22 cellular contexts compared by ENCODE assay signal in genomic region chr7:11449316-11449715, GRCh38.
DNase-seq lines count a peak whose midpoint lies in the region; ATAC-seq, FAIRE-seq and TF ChIP-seq lines count a peak whose summit lies in the region.
"Had no signal": no experiment of that assay in that cellular context is flagged by ENCODE, and none has a peak within 500 bp of the region (broad histone marks: within the 10 kb centered on the region; RNA-seq: fewer than 3 reads in every experiment).

No MANE protein-coding gene starts in this region.

- no peak overlapping the region for H3K9ac ChIP-seq in endothelial cell of umbilical vein (replicated peaks; ENCODE audit: extremely low read depth, insufficient read depth, low read length)
- H3K9ac ChIP-seq: BLaER1 treated with 17β-estradiol and CSF1 and Interleukin-3, amounts not matched to agents 10 nM and 100 nM had no signal

- no peaks in the 10 kb centered on the region for H3K9me1 ChIP-seq in endothelial cell of umbilical vein (replicated peaks; ENCODE audit: control insufficient read depth, extremely low read depth, insufficient read depth, low read length)

- POLR2A ChIA-PET in endothelial cell of umbilical vein (lab: Charles Lee), result no interaction called here

- ATAC-seq in HG03469 (IDR thresholded peaks at IDR 0.05; ENCODE audit: unreplicated experiment), result no peak
- ATAC-seq in GM18498 (IDR thresholded peaks at IDR 0.05; ENCODE audit: unreplicated experiment), result no peak
- ATAC-seq: A549 had no signal

- FAIRE-seq in endothelial cell of umbilical vein (lab: Jason Lieb, UNC), result peak; percentile 52
- FAIRE-seq: A549, G401.6, GM12892, GM19239 had no signal

- no peak for TF ChIP-seq CTCF in C4-2B (conservative IDR thresholded peaks at IDR 0.05)
- TF ChIP-seq CTCF in VCaP (conservative IDR thresholded peaks at IDR 0.05), result no peak
- no peak for TF ChIP-seq CTCF in endothelial cell of umbilical vein (IDR thresholded peaks at IDR 0.05; ENCODE audit: extremely low read depth in 1 of 2, insufficient read depth in 1 of 2, low read depth in 1 of 2, low read length in 2 of 2)

- no TSS peak for BruUV-seq in endothelial cell of umbilical vein (replicated peaks; lab: Mats Ljungman, UMichigan)

- no peak overlapping the region for H3K4me2 ChIP-seq in endothelial cell of umbilical vein (ENCODE audit: insufficient read depth, low read length)
- H3K4me2 ChIP-seq: A549; BLaER1 treated with 17β-estradiol and CSF1 and Interleukin-3, amounts not matched to agents 10 nM and 100 nM had no signal

- no peaks in the 10 kb centered on the region for H4K20me1 ChIP-seq in endothelial cell of umbilical vein (replicated peaks; ENCODE audit: control insufficient read depth, extremely low read depth, insufficient read depth, low read length)
- H4K20me1 ChIP-seq: BLaER1 treated with 17β-estradiol and CSF1 and Interleukin-3, amounts not matched to agents 10 nM and 100 nM had no signal

- H2AFZ ChIP-seq in endothelial cell of umbilical vein (ENCODE audit: low read depth, low read length), result no peak overlapping the region

- H3K27me3 ChIP-seq in endothelial cell of umbilical vein (ENCODE audit: control insufficient read depth in 2 of 2, insufficient read depth in 2 of 2, low read length in 2 of 2), result no peaks in the 10 kb centered on the region
- H3K27me3 ChIP-seq: BLaER1 treated with 17β-estradiol and CSF1 and Interleukin-3, amounts not matched to agents 10 nM and 100 nM had no signal

- no peaks in the 10 kb centered on the region for H3K79me2 ChIP-seq in endothelial cell of umbilical vein (ENCODE audit: control insufficient read depth, insufficient read depth, low read length)

- peak overlapping the region; percentile 38; the same call in 1 of the 2 replicates for H3K27ac ChIP-seq in C4-2B
- peak overlapping the region; percentile 75 for H3K27ac ChIP-seq in VCaP
- H3K27ac ChIP-seq in endothelial cell of umbilical vein (ENCODE audit: insufficient read depth, low read depth, low read length), result no peak overlapping the region
- H3K27ac ChIP-seq: 22Rv1; A549; BLaER1 treated with 17β-estradiol and CSF1 and Interleukin-3, amounts not matched to agents 10 nM and 100 nM had no signal

- no peak for TF ChIP-seq POLR2A in endothelial cell of umbilical vein (IDR thresholded peaks at IDR 0.05; ENCODE audit: low read depth, low read length)

- peak; percentile 46 for DNase-seq in endothelial cell of umbilical vein (ENCODE audit: low read depth, low spot score)
- DNase-seq in lung microvascular endothelial cell (ENCODE audit: low read depth in 2 of 2), result peak; percentile 30 to 51
- DNase-seq in superior temporal gyrus (ENCODE audit: extremely low spot score), result no peak
- DNase-seq: AML-193; CD4-positive, alpha-beta memory T cell; CD4-positive, CD25-positive, alpha-beta regulatory T cell; CD8-positive, alpha-beta memory T cell; COR-L47; DMS 273 treated with DMSO at 0.1 percent for 48 hours; DMS153; DMS79 treated with DMSO at 0.1 percent for 48 hours; GF-D8 had no signal

- peaks cover 22% of the 10 kb centered on the region for H3K4me1 ChIP-seq in endothelial cell of umbilical vein (ENCODE audit: control insufficient read depth, extremely low read depth, insufficient read depth, low read length)
- H3K4me1 ChIP-seq: A549; BLaER1 treated with 17β-estradiol and CSF1 and Interleukin-3, amounts not matched to agents 10 nM and 100 nM had no signal

- no peaks in the 10 kb centered on the region for H3K36me3 ChIP-seq in endothelial cell of umbilical vein (ENCODE audit: control insufficient read depth in 2 of 2, extremely low read depth in 1 of 2, insufficient read depth in 2 of 2, low read length in 2 of 2)
- H3K36me3 ChIP-seq: BLaER1 treated with 17β-estradiol and CSF1 and Interleukin-3, amounts not matched to agents 10 nM and 100 nM had no signal

- intact Hi-C loops in endothelial cell of umbilical vein (cut with micrococcal nuclease), result no loop called here

- dilution Hi-C loops in endothelial cell of umbilical vein (cut with MboI; ENCODE audit: extremely low pct_ligation_motif_present, low sequenced_read_pairs), result no loop called here

- H3K4me3 ChIP-seq in endothelial cell of umbilical vein (replicated peaks in 1 of 3; ENCODE audit: insufficient read depth in 1 of 3, low read depth in 1 of 3, low read length in 3 of 3), result no peak overlapping the region
- H3K4me3 ChIP-seq: A549; BLaER1 treated with 17β-estradiol and CSF1 and Interleukin-3, amounts not matched to agents 10 nM and 100 nM had no signal

- CTCF ChIA-PET in endothelial cell of umbilical vein (lab: Charles Lee), result interaction anchor here (1.0 kb wide), 1 partner anchor 8 kb away, joined by 3 read pairs; no protein-coding TSS in a partner anchor

- H3K9me3 ChIP-seq in endothelial cell of umbilical vein (replicated peaks; ENCODE audit: control insufficient read depth, insufficient read depth, low read length), result no peaks in the 10 kb centered on the region
- H3K9me3 ChIP-seq: A549; BLaER1 treated with 17β-estradiol and CSF1 and Interleukin-3, amounts not matched to agents 10 nM and 100 nM had no signal

TF ChIP-seq in endothelial cell of umbilical vein, 7 proteins besides CTCF, POLR2A, EP300 and RAD21:
- no peak for TF ChIP-seq FOS (IDR thresholded peaks at IDR 0.05; ENCODE audit: borderline replicate concordance, insufficient read depth, low read length)
- no peak for TF ChIP-seq EZH2 (IDR thresholded peaks at IDR 0.05; ENCODE audit: borderline replicate concordance, low read depth, low read length, severe bottlenecking)
- no peak for TF ChIP-seq MYC (IDR thresholded peaks at IDR 0.05; ENCODE audit: low read depth, low read length)
- no peak for TF ChIP-seq POLR2AphosphoS5 (IDR thresholded peaks at IDR 0.05; ENCODE audit: insufficient read depth, low read depth, low read length)
- TF ChIP-seq GATA2 (IDR thresholded peaks at IDR 0.05; ENCODE audit: insufficient read depth, insufficient read length, low read depth, low read length), result no peak
- TF ChIP-seq JUN (IDR thresholded peaks at IDR 0.05; ENCODE audit: borderline replicate concordance, insufficient read depth, insufficient read length, low read depth), result no peak
- TF ChIP-seq MAX (IDR thresholded peaks at IDR 0.05; ENCODE audit: insufficient read depth, insufficient read length), result no peak
TF ChIP-seq in endothelial cell of umbilical vein: peak in this region for 0.
